ENCODE assay signal across 23 cellular contexts in genomic region chr1:31691446-31691845, GRCh38. TPM values are rescaled to one million over a fixed set of nuclear protein-coding genes. Genes with fewer than 3 reads are reported as not detected.
DNase-seq lines count a peak whose midpoint lies in the region; ATAC-seq, FAIRE-seq and TF ChIP-seq lines count a peak whose summit lies in the region.
"Had no signal": no experiment of that assay in that cellular context is flagged by ENCODE, and none has a peak within 500 bp of the region (broad histone marks: within the 10 kb centered on the region; RNA-seq: fewer than 3 reads in every experiment).

No MANE protein-coding gene starts in this region.

- in situ Hi-C loops in HepG2 (cut with HindIII; ENCODE audit: extremely low pct_ligation_motif_present, low pct_unique_long_range_greater_than_20kb) (no loop called here), brain microvascular endothelial cell (cut with HindIII; ENCODE audit: low pct_ligation_motif_present, low sequenced_read_pairs) (no loop called here)

- H3K4me3 ChIP-seq in HepG2 (replicated peaks in 1 of 3; ENCODE audit: insufficient read depth in 1 of 3, low read depth in 2 of 3, low read length in 3 of 3) (no peak overlapping the region), right lobe of liver (no peak overlapping the region), kidney (ENCODE audit: low read length in 2 of 2) (no peak overlapping the region), smooth muscle cell (no peak overlapping the region), brain microvascular endothelial cell (ENCODE audit: low read depth, low read length) (no peak overlapping the region)
- H3K4me3 ChIP-seq: BLaER1 treated with 17β-estradiol and CSF1 and Interleukin-3, amounts not matched to agents 10 nM and 100 nM; GM12878; GM23248; HAP-1 had no signal

- H3K9ac ChIP-seq in HepG2 (ENCODE audit: insufficient read depth, low read depth, low read length) (no peak overlapping the region), kidney (ENCODE audit: low read length in 2 of 2) (no peak overlapping the region), smooth muscle cell (ENCODE audit: low read depth) (no peak overlapping the region)
- H3K9ac ChIP-seq: BLaER1 treated with 17β-estradiol and CSF1 and Interleukin-3, amounts not matched to agents 10 nM and 100 nM; GM23248 had no signal

- H3K79me2 ChIP-seq in HepG2 (ENCODE audit: insufficient read depth, low read length) (no peaks in the 10 kb centered on the region), smooth muscle cell (ENCODE audit: low read depth) (no peaks in the 10 kb centered on the region)

- H3K36me3 ChIP-seq in HepG2 (replicated peaks in 1 of 2; ENCODE audit: control insufficient read depth in 1 of 2, insufficient read depth in 2 of 2, low read length in 2 of 2) (no peaks in the 10 kb centered on the region), right lobe of liver (no peaks in the 10 kb centered on the region), kidney (ENCODE audit: control insufficient read depth in 1 of 2, insufficient read depth in 2 of 2, low read length in 2 of 2) (no peaks in the 10 kb centered on the region), smooth muscle cell (ENCODE audit: low read depth) (peaks cover 4% of the 10 kb centered on the region), brain microvascular endothelial cell (replicated peaks) (no peaks in the 10 kb centered on the region)
- H3K36me3 ChIP-seq: BLaER1 treated with 17β-estradiol and CSF1 and Interleukin-3, amounts not matched to agents 10 nM and 100 nM; HAP-1 had no signal

- H4K20me1 ChIP-seq in HepG2 (ENCODE audit: insufficient read depth, low read length) (no peaks in the 10 kb centered on the region), smooth muscle cell (ENCODE audit: low read depth) (no peaks in the 10 kb centered on the region)
- H4K20me1 ChIP-seq: BLaER1 treated with 17β-estradiol and CSF1 and Interleukin-3, amounts not matched to agents 10 nM and 100 nM had no signal

- H3F3A ChIP-seq in smooth muscle cell (ENCODE audit: low read depth): no peaks in the 10 kb centered on the region

- no CpG with 5 or more reads among the region's 4 CpGs for WGBS in HepG2 (ENCODE audit: low lambda C conversion rate)
- WGBS in right lobe of liver (ENCODE audit: insufficient coverage, low coverage, low lambda C conversion rate, missing lambda C conversion rate): no CpG with 5 or more reads among the region's 4 CpGs
- WGBS in smooth muscle cell (ENCODE audit: low lambda C conversion rate): 90% methylated on average over 3 of the region's 4 CpGs

- intact Hi-C loops in HepG2 (cut with micrococcal nuclease; ENCODE audit: unreplicated experiment) (no loop called here), right lobe of liver (cut with DNase I) (no loop called here), kidney (cut with DNase I) (no loop called here)
- intact Hi-C loops in CD4-positive, alpha-beta T cell (cut with DNase I, micrococcal nuclease): no loop called here

- H3K4me1 Mint-ChIP-seq in CD4-positive, alpha-beta T cell (ENCODE audit: low read depth): no peaks in the 10 kb centered on the region
- H3K4me1 Mint-ChIP-seq: CD8-positive, alpha-beta memory T cell had no signal

- H3K27ac Mint-ChIP-seq in CD4-positive, alpha-beta T cell: no peak overlapping the region
- H3K27ac Mint-ChIP-seq: B cell, IgD-negative memory B cell had no signal

- no peak for DNase-seq in HepG2 (ENCODE audit: low spot score)
- DNase-seq in right lobe of liver: no peak
- DNase-seq in RWPE1 (ENCODE audit: low spot score): no peak
- DNase-seq in kidney: peak; percentile 62
- no peak for DNase-seq in smooth muscle cell (lab: John Stamatoyannopoulos, UW; ENCODE audit: unreplicated experiment)
- DNase-seq in CD4-positive, alpha-beta T cell: no peak
- no peak for DNase-seq in brain microvascular endothelial cell
- DNase-seq in activated naive CD4-positive, alpha-beta T cell treated with Interleukin-2 at 50 U/mL for 16 hours: no peak
- DNase-seq: CD8-positive, alpha-beta memory T cell; COR-L47; DMS 273 treated with DMSO at 0.1 percent for 48 hours; DMS53; DND-41; EL; GM23248 had no signal

- FAIRE-seq in HepG2 (lab: Jason Lieb, UNC) (no peak), kidney (lab: Jason Lieb, UNC) (no peak)
- FAIRE-seq: GM12878, GM19239 had no signal

- no peak overlapping the region for H2AFZ ChIP-seq in HepG2 (ENCODE audit: low read length)
- no peak overlapping the region for H2AFZ ChIP-seq in smooth muscle cell (ENCODE audit: low read depth)
- H2AFZ ChIP-seq: GM23248 had no signal

- no peaks in the 10 kb centered on the region for H3K9me3 ChIP-seq in HepG2 (ENCODE audit: low read length)
- no peaks in the 10 kb centered on the region for H3K9me3 ChIP-seq in right lobe of liver
- no peaks in the 10 kb centered on the region for H3K9me3 ChIP-seq in kidney (ENCODE audit: control insufficient read depth in 1 of 2, low read length in 2 of 2)
- no peaks in the 10 kb centered on the region for H3K9me3 ChIP-seq in smooth muscle cell (replicated peaks; ENCODE audit: low read depth)
- no peaks in the 10 kb centered on the region for H3K9me3 ChIP-seq in CD4-positive, alpha-beta T cell (ENCODE audit: control insufficient read depth, low read length)
- H3K9me3 ChIP-seq: BLaER1 treated with 17β-estradiol and CSF1 and Interleukin-3, amounts not matched to agents 10 nM and 100 nM; HAP-1 had no signal

- no peak for TF ChIP-seq POLR2A in HepG2 (IDR thresholded peaks at IDR 0.05; ENCODE audit: insufficient read depth in 1 of 2, low read depth in 2 of 2, low read length in 2 of 2)
- no peak for TF ChIP-seq POLR2A in right lobe of liver (IDR thresholded peaks at IDR 0.05)

- H3K4me2 ChIP-seq in HepG2 (ENCODE audit: low read depth, low read length) (no peak overlapping the region), smooth muscle cell (no peak overlapping the region)
- H3K4me2 ChIP-seq: BLaER1 treated with 17β-estradiol and CSF1 and Interleukin-3, amounts not matched to agents 10 nM and 100 nM had no signal

- H3K27me3 ChIP-seq in HepG2 (ENCODE audit: control insufficient read depth in 1 of 2, insufficient read depth in 2 of 2, low read length in 2 of 2): no peaks in the 10 kb centered on the region
- H3K27me3 ChIP-seq in right lobe of liver: no peaks in the 10 kb centered on the region
- no peaks in the 10 kb centered on the region for H3K27me3 ChIP-seq in smooth muscle cell (ENCODE audit: low read depth)
- H3K27me3 ChIP-seq in CD4-positive, alpha-beta T cell (ENCODE audit: control insufficient read depth, insufficient read depth, low read length): peaks cover 1% of the 10 kb centered on the region
- H3K27me3 ChIP-seq in brain microvascular endothelial cell (replicated peaks): no peaks in the 10 kb centered on the region
- H3K27me3 ChIP-seq: BLaER1 treated with 17β-estradiol and CSF1 and Interleukin-3, amounts not matched to agents 10 nM and 100 nM had no signal

- no peaks in the 10 kb centered on the region for H3K4me1 ChIP-seq in HepG2 (ENCODE audit: insufficient read depth, low read length)
- H3K4me1 ChIP-seq in right lobe of liver: no peaks in the 10 kb centered on the region
- H3K4me1 ChIP-seq in kidney (ENCODE audit: control insufficient read depth in 1 of 2, insufficient read depth in 1 of 2, low read depth in 1 of 2, low read length in 2 of 2): no peaks in the 10 kb centered on the region
- peaks cover 13% of the 10 kb centered on the region for H3K4me1 ChIP-seq in smooth muscle cell (ENCODE audit: low read depth)
- H3K4me1 ChIP-seq: HAP-1 had no signal

- no peak for ATAC-seq in HepG2
- ATAC-seq in right lobe of liver: no peak
- ATAC-seq in CD4-positive, alpha-beta T cell (ENCODE audit: poor library complexity): no peak
- ATAC-seq: GM12878 had no signal

- POLR2A ChIA-PET in HepG2 (lab: Yijun Ruan, JAX) (interaction anchor here (2.6 kb wide), 1 partner anchor 13 kb away, joined by 9 read pairs; the partner anchor contains the start of gene COL16A1), RWPE1 (lab: Yijun Ruan, JAX; ENCODE audit: low non-redundant PET) (no interaction called here)
- POLR2A ChIA-PET in CD4-positive, alpha-beta T cell (lab: Charles Lee): no interaction called here

- no peaks in the 10 kb centered on the region for H3K36me3 Mint-ChIP-seq in CD4-positive, alpha-beta T cell (ENCODE audit: low read depth)
- H3K36me3 Mint-ChIP-seq: CD8-positive, alpha-beta memory T cell; IgD-negative memory B cell had no signal

- TF ChIP-seq RAD21 in HepG2 (CRISPR knock-in tag; IDR thresholded peaks at IDR 0.05): no peak

- no peaks in the 10 kb centered on the region for H3K9me3 Mint-ChIP-seq in CD4-positive, alpha-beta T cell
- H3K9me3 Mint-ChIP-seq: CD8-positive, alpha-beta memory T cell; IgD-negative memory B cell had no signal

- H3K4me3 Mint-ChIP-seq in CD4-positive, alpha-beta T cell: no peak overlapping the region
- H3K4me3 Mint-ChIP-seq: B cell had no signal

- H3K27ac ChIP-seq in HepG2 (ENCODE audit: extremely low read length, insufficient read depth, low read length) (no peak overlapping the region), right lobe of liver (no peak overlapping the region), RWPE1 (peak overlapping the region; percentile 83), kidney (ENCODE audit: low read depth in 2 of 2, low read length in 2 of 2) (no peak overlapping the region), smooth muscle cell (ENCODE audit: low read depth) (peak overlapping the region; percentile 89), brain microvascular endothelial cell (no peak overlapping the region)
- no peak overlapping the region for H3K27ac ChIP-seq in CD4-positive, alpha-beta T cell (ENCODE audit: low read depth, low read length)
- H3K27ac ChIP-seq: 22Rv1; BLaER1 treated with 17β-estradiol and CSF1 and Interleukin-3, amounts not matched to agents 10 nM and 100 nM; GM23248; HL-60 had no signal

- BruUV-seq in HepG2 (replicated peaks; lab: Mats Ljungman, UMichigan): no TSS peak

- no peaks in the 10 kb centered on the region for H3K27me3 Mint-ChIP-seq in CD4-positive, alpha-beta T cell

- TF ChIP-seq EP300 in HepG2 (IDR thresholded peaks at IDR 0.05; ENCODE audit: low read depth in 2 of 2, low read length in 2 of 2): no peak
- no peak for TF ChIP-seq EP300 in HepG2 (CRISPR knock-in tag; IDR thresholded peaks at IDR 0.05; ENCODE audit: borderline replicate concordance)

- TF ChIP-seq CTCF in HepG2 (CRISPR knock-in tag; IDR thresholded peaks at IDR 0.05) (no peak), right lobe of liver (IDR thresholded peaks at IDR 0.05) (no peak), RWPE1 (conservative IDR thresholded peaks at IDR 0.05; ENCODE audit: low read depth) (no peak), kidney (IDR thresholded peaks at IDR 0.05; ENCODE audit: borderline replicate concordance, extremely low read depth, insufficient read depth) (no peak), smooth muscle cell (IDR thresholded peaks at IDR 0.05; ENCODE audit: borderline replicate concordance, insufficient read depth, poor library complexity, severe bottlenecking) (no peak), brain microvascular endothelial cell (IDR thresholded peaks at IDR 0.05; ENCODE audit: low read depth, low read length, missing control alignments) (no peak)
- TF ChIP-seq CTCF in CD4-positive, alpha-beta T cell (IDR thresholded peaks at IDR 0.05): no peak

- CTCF ChIA-PET in HepG2 (lab: Yijun Ruan, JAX; ENCODE audit: low intra/inter-chr PET ratio, low total read pairs): no interaction called here
- CTCF ChIA-PET in RWPE1 (lab: Yijun Ruan, JAX): interaction anchor here (0.5 to 1.5 kb wide), 3 partner anchors 24 to 708 kb away, joined by 3 to 4 read pairs (median 4); no protein-coding TSS in a partner anchor
- CTCF ChIA-PET in CD4-positive, alpha-beta T cell (lab: Charles Lee): no interaction called here

RNA-seq across cellular contexts. Expression of gene COL16A1, which starts 12.4 kb away (rescaled TPM):
- total RNA-seq in HepG2 (2016; rRNA removed; fragmentation: Illumina TruSeq; extraction: Trizol): 2.0 and 12.2 TPM in 2 replicates
- total RNA-seq in HepG2 (2016; cell fraction: cytosol; rRNA removed; fragmentation: Illumina TruSeq; extraction: Trizol; ENCODE audit: low read depth): 0.61 and 0.62 TPM in 2 replicates
- 2.0 and 13.0 TPM in 2 replicates for total RNA-seq in HepG2 (2016; cell fraction: insoluble cytoplasmic fraction; rRNA removed; fragmentation: Illumina TruSeq; extraction: Trizol)
- total RNA-seq in HepG2 (2016; cell fraction: membrane; rRNA removed; fragmentation: Illumina TruSeq; extraction: Trizol): 0.76 and 1.1 TPM in 2 replicates
- total RNA-seq in HepG2 (2016; cell fraction: nucleus; rRNA removed; fragmentation: Illumina TruSeq; extraction: Trizol): 18.2 and 22.6 TPM in 2 replicates
- 4.3 and 5.1 TPM in 2 replicates for polyA plus RNA-seq in HepG2 (2011; rRNA removed)
- 0.54 and 0.85 TPM in 2 replicates for polyA plus RNA-seq in HepG2 (2011; cell fraction: cytosol; rRNA removed)
- polyA plus RNA-seq in HepG2 (2011; cell fraction: nucleus; rRNA removed): 61.1 and 62.0 TPM in 2 replicates
- polyA plus RNA-seq in HepG2 (2012): 4.7 and 5.1 TPM in 2 replicates
- polyA plus RNA-seq in HepG2 (2016; cell fraction: cytosol; fragmentation: Illumina TruSeq; extraction: Trizol; ENCODE audit: low read depth): 0.29 and 0.41 TPM in 2 replicates
- polyA plus RNA-seq in HepG2 (2016; cell fraction: insoluble cytoplasmic fraction; fragmentation: Illumina TruSeq; extraction: Trizol; ENCODE audit: low read depth): 1.5 and 2.3 TPM in 2 replicates
- polyA plus RNA-seq in HepG2 (2016; cell fraction: membrane; fragmentation: Illumina TruSeq; extraction: Trizol; ENCODE audit: low read depth): 0.43 and 0.78 TPM in 2 replicates
- 57.7 and 64.7 TPM in 2 replicates for polyA plus RNA-seq in HepG2 (2016; cell fraction: nucleus; fragmentation: Illumina TruSeq; extraction: Trizol; ENCODE audit: insufficient read depth, low read depth)
- polyA minus RNA-seq in HepG2 (2011; rRNA and poly(A)+ RNA removed; ENCODE audit: low replicate concordance): 1.4 and 4.1 TPM in 2 replicates
- polyA minus RNA-seq in HepG2 (2011; cell fraction: cytosol; rRNA and poly(A)+ RNA removed): 0.69 and 1.6 TPM in 2 replicates
- 6.8 and 10.1 TPM in 2 replicates for polyA minus RNA-seq in HepG2 (2011; cell fraction: nucleus; rRNA and poly(A)+ RNA removed)
- 1 to 10 TPM in 5 of 6 experiments, under 1 TPM in 1; 0.73 to 3.5 (median 1.9) TPM for total RNA-seq in right lobe of liver
- 29.0 TPM for total RNA-seq in kidney
- 9.2 TPM for polyA plus RNA-seq in kidney (ENCODE audit: insufficient read depth, low read depth, low replicate concordance)
- 67.3 and 105 TPM in 2 replicates for total RNA-seq in smooth muscle cell
- 126 and 152 TPM in 2 replicates for polyA plus RNA-seq in smooth muscle cell
- total RNA-seq in CD4-positive, alpha-beta T cell: not detected
- total RNA-seq: B cell had no signal
- polyA plus RNA-seq: CD8-positive, alpha-beta memory T cell; IgD-negative memory B cell had no signal

RNA-seq across cellular contexts. Expression of gene PEF1, which starts 46.8 kb away (rescaled TPM):
- total RNA-seq in HepG2 (2016; rRNA removed; fragmentation: Illumina TruSeq; extraction: Trizol): 57.1 and 85.7 TPM in 2 replicates
- 16.0 and 19.1 TPM in 2 replicates for total RNA-seq in HepG2 (2016; cell fraction: cytosol; rRNA removed; fragmentation: Illumina TruSeq; extraction: Trizol; ENCODE audit: low read depth)
- 57.5 and 91.4 TPM in 2 replicates for total RNA-seq in HepG2 (2016; cell fraction: insoluble cytoplasmic fraction; rRNA removed; fragmentation: Illumina TruSeq; extraction: Trizol)
- total RNA-seq in HepG2 (2016; cell fraction: membrane; rRNA removed; fragmentation: Illumina TruSeq; extraction: Trizol): 33.1 and 34.7 TPM in 2 replicates
- 28.3 and 31.4 TPM in 2 replicates for total RNA-seq in HepG2 (2016; cell fraction: nucleus; rRNA removed; fragmentation: Illumina TruSeq; extraction: Trizol)
- 57.8 and 69.0 TPM in 2 replicates for polyA plus RNA-seq in HepG2 (2011; rRNA removed)
- polyA plus RNA-seq in HepG2 (2011; cell fraction: cytosol; rRNA removed): 59.1 and 66.1 TPM in 2 replicates
- 28.9 TPM in 2 replicates for polyA plus RNA-seq in HepG2 (2011; cell fraction: nucleus; rRNA removed)
- 26.2 and 40.7 TPM in 2 replicates for polyA plus RNA-seq in HepG2 (2012)
- 17.0 and 18.2 TPM in 2 replicates for polyA plus RNA-seq in HepG2 (2016; cell fraction: cytosol; fragmentation: Illumina TruSeq; extraction: Trizol; ENCODE audit: low read depth)
- polyA plus RNA-seq in HepG2 (2016; cell fraction: insoluble cytoplasmic fraction; fragmentation: Illumina TruSeq; extraction: Trizol; ENCODE audit: low read depth): 103 and 109 TPM in 2 replicates
- polyA plus RNA-seq in HepG2 (2016; cell fraction: membrane; fragmentation: Illumina TruSeq; extraction: Trizol; ENCODE audit: low read depth): 29.6 and 30.9 TPM in 2 replicates
- polyA plus RNA-seq in HepG2 (2016; cell fraction: nucleus; fragmentation: Illumina TruSeq; extraction: Trizol; ENCODE audit: insufficient read depth, low read depth): 43.9 and 48.1 TPM in 2 replicates
- 137 and 154 TPM in 2 replicates for polyA minus RNA-seq in HepG2 (2011; rRNA and poly(A)+ RNA removed; ENCODE audit: low replicate concordance)
- 28.9 and 36.0 TPM in 2 replicates for polyA minus RNA-seq in HepG2 (2011; cell fraction: cytosol; rRNA and poly(A)+ RNA removed)
- polyA minus RNA-seq in HepG2 (2011; cell fraction: nucleus; rRNA and poly(A)+ RNA removed): 14.2 and 17.9 TPM in 2 replicates
- total RNA-seq in right lobe of liver: 10 to 100 TPM; 23.9 to 47.5 (median 32.5) TPM
- 69.0 TPM for total RNA-seq in kidney
- 120 TPM for polyA plus RNA-seq in kidney (ENCODE audit: insufficient read depth, low read depth, low replicate concordance)
- 61.4 and 89.3 TPM in 2 replicates for total RNA-seq in smooth muscle cell
- 77.1 and 85.8 TPM in 2 replicates for polyA plus RNA-seq in smooth muscle cell
- 10 to 100 TPM; 42.3 to 45.9 TPM for total RNA-seq in CD4-positive, alpha-beta T cell

Comparison
In these comparisons a context has a peak if more than half of its experiments do, and no peak if none do; other contexts are left out.
1. H3K27ac ChIP-seq: peak in RWPE1 (single experiment) and smooth muscle cell (single experiment); none in HepG2 (single experiment), right lobe of liver (0 of 3), kidney (0 of 2), CD4-positive, alpha-beta T cell (single experiment) and brain microvascular endothelial cell (single experiment).